In the genomic region with DNA sequence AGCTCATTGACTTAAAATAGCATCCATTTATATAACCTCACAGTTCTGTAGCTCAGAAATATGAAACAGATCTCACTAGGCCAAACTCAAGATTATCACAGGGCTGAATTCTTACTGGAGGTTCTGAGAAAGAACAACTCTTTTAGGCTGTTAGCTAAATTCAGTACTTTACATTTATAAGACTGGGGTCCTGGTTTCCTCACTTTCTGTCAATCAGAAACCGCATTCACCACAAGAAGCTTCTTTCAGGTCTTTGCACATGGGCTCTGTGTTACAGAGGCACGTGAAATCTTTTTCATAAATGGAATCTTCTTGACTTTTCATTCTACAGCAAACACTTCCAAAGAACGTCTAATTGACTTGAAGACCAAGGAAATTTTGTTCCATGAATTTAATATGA, we compare ENCODE assay signal across 21 cellular contexts.
"Had no signal": no experiment of that assay in that cellular context is flagged by ENCODE, and none has a peak within 500 bp of the region (broad histone marks: within the 10 kb centered on the region; RNA-seq: fewer than 3 reads in every experiment).

No MANE protein-coding gene starts in this region.

- DNase-seq: Karpas-422, KG1, MG63, NCI-H1048, NCI-H1105, NCI-H1417, NCI-H146, NCI-H1694 treated with DMSO at 0.1 percent for 48 hours, NCI-H1930, NCI-H2081, NCI-H2107, NCI-H2227 treated with DMSO at 0.1 percent for 48 hours, NCI-H524, NCI-H526 treated with DMSO at 0.1 percent for 48 hours, NCI-H748 treated with DMSO at 0.1 percent for 48 hours, OCI-M1, PC-9, Peyer's patch, SHP77 treated with DMSO at 0.1 percent for 48 hours, SJCRH30, T-helper 1 cell had no signal

- H3K27ac ChIP-seq: PC-9, Peyer's patch, SJCRH30 had no signal

- H3K9me3 ChIP-seq: MG63, Peyer's patch, SJCRH30 had no signal

- H2AFZ ChIP-seq: PC-9 had no signal

- H3K4me3 ChIP-seq: MG63, PC-9, Peyer's patch, SJCRH30 had no signal

- H3K27me3 ChIP-seq: MG63, Peyer's patch, SJCRH30 had no signal

- H3K36me3 ChIP-seq: MG63, Peyer's patch, SJCRH30 had no signal

- H3K4me1 ChIP-seq: Peyer's patch, SJCRH30 had no signal

- H3K4me2 ChIP-seq: PC-9 had no signal
